Comparison of ENCODE assay signal across 16 cellular contexts in the genomic region with DNA sequence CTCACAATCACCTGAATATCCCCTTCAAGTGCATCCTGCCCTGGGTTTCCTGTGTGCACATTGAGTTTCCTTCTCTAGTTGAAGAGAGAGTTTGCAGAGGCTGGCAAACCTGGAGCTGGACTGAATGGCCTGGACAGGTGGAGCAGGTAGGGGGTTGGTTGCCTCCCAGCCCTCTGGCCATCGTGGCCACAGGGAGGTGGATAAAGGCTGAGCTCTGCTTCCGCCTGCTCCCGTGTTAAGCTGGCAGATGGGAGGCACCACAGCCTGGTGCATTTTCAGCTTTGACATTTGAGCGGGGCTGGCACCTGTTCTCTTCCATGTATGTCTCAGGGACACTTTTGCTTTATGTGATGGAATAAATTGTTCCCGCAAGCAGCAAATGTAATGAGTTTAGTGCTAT. TPM values are rescaled to one million over a fixed set of nuclear protein-coding genes. Genes with fewer than 3 reads are reported as not detected.
DNase-seq lines count a peak whose midpoint lies in the region; ATAC-seq, FAIRE-seq and TF ChIP-seq lines count a peak whose summit lies in the region.
"Had no signal": no experiment of that assay in that cellular context is flagged by ENCODE, and none has a peak within 500 bp of the region (broad histone marks: within the 10 kb centered on the region; RNA-seq: fewer than 3 reads in every experiment).

No MANE protein-coding gene starts in this region.

- H3K27ac Mint-ChIP-seq in astrocyte (ENCODE audit: unreplicated experiment) = no peak overlapping the region
- H3K27ac Mint-ChIP-seq: memory B cell had no signal

- H3K36me3 Mint-ChIP-seq in astrocyte (ENCODE audit: low read depth, unreplicated experiment) = peaks cover 43% of the 10 kb centered on the region
- H3K36me3 Mint-ChIP-seq: memory B cell had no signal

- H3K79me2 ChIP-seq in astrocyte (ENCODE audit: insufficient read depth, low read length) = peaks cover 100% of the 10 kb centered on the region

- H3K9ac ChIP-seq in astrocyte (ENCODE audit: low read length) = no peak overlapping the region

- peak overlapping the region; percentile 58 for H3K27ac ChIP-seq in astrocyte (ENCODE audit: low read depth, low read length)
- peak overlapping the region; percentile 85 to 95 for H3K27ac ChIP-seq in testis

- peaks cover 51% of the 10 kb centered on the region for H3K36me3 ChIP-seq in astrocyte (ENCODE audit: insufficient read depth, low read length)
- H3K36me3 ChIP-seq in testis (ENCODE audit: low read depth, missing control alignments) = no peaks in the 10 kb centered on the region
- H3K36me3 ChIP-seq: thyroid gland had no signal

- no peak for ATAC-seq in stimulated activated naive CD8-positive, alpha-beta T cell treated with anti-CD3 and anti-CD28 coated beads, Interleukin-15, Interleukin-2, amounts not matched to agents 100 U/mL and 50 U/mL, for 24 hours

- no peak overlapping the region for H2AFZ ChIP-seq in astrocyte (ENCODE audit: low read depth, low read length)

- FAIRE-seq in astrocyte (lab: Jason Lieb, UNC) = no peak
- FAIRE-seq: endothelial cell of umbilical vein had no signal

- TF ChIP-seq POLR2A in testis (IDR thresholded peaks at IDR 0.05) = no peak

- no peaks in the 10 kb centered on the region for H3K9me3 Mint-ChIP-seq in astrocyte (ENCODE audit: unreplicated experiment)
- H3K9me3 Mint-ChIP-seq: activated T-cell treated with anti-CD3 and anti-CD28 coated beads, Interleukin-2, amount 50 U/mL, for 4 hours; memory B cell; T-helper 2 cell treated with Interferon-gamma antibody and Interleukin-4, amounts not matched to agents 5 μg/mL and 100 μg/mL, for 36 hours had no signal

- H3K27me3 Mint-ChIP-seq in astrocyte (ENCODE audit: low read depth, unreplicated experiment) = no peaks in the 10 kb centered on the region

- intact Hi-C loops in testis (cut with DNase I; ENCODE audit: low total_unique reads) = no loop called here

- H3K4me2 ChIP-seq in astrocyte (ENCODE audit: low read length) = no peak overlapping the region

- TF ChIP-seq CTCF in astrocyte (IDR thresholded peaks at IDR 0.05; ENCODE audit: insufficient read depth, low read depth, low read length) (no peak), testis (IDR thresholded peaks at IDR 0.05) (no peak)

- H3K9me3 ChIP-seq in astrocyte (ENCODE audit: insufficient read depth, low read depth, low read length) (no peaks in the 10 kb centered on the region), testis (no peaks in the 10 kb centered on the region)
- H3K9me3 ChIP-seq: thyroid gland had no signal

- H3K4me1 Mint-ChIP-seq in astrocyte (ENCODE audit: low read depth, unreplicated experiment) = peaks cover 84% of the 10 kb centered on the region

- H3K4me1 ChIP-seq in astrocyte (ENCODE audit: insufficient read depth, low read length) (peaks cover 82% of the 10 kb centered on the region), testis (peaks cover 74% of the 10 kb centered on the region)

- H3K27me3 ChIP-seq in astrocyte (ENCODE audit: insufficient read depth, low read length) (no peaks in the 10 kb centered on the region), testis (no peaks in the 10 kb centered on the region)
- H3K27me3 ChIP-seq: thyroid gland had no signal

- peaks cover 97% of the 10 kb centered on the region for H4K20me1 ChIP-seq in astrocyte (ENCODE audit: insufficient read depth, low read length)

- no peak overlapping the region for H3K4me3 Mint-ChIP-seq in astrocyte (ENCODE audit: unreplicated experiment)
- H3K4me3 Mint-ChIP-seq: activated T-cell treated with anti-CD3 and anti-CD28 coated beads, Interleukin-2, amount 50 U/mL, for 4 hours; memory B cell; T-helper 2 cell treated with Interferon-gamma antibody and Interleukin-4, amounts not matched to agents 5 μg/mL and 100 μg/mL, for 36 hours had no signal

- peak; percentile 56 for DNase-seq in NCI-H82 (lab: John Stamatoyannopoulos, UW)
- DNase-seq in NCI-H82 treated with DMSO at 0.1 percent for 48 hours (lab: John Stamatoyannopoulos, UW; ENCODE audit: unreplicated experiment) = no peak
- peak; percentile 79 for DNase-seq in NCI-H2107 treated with DMSO at 0.1 percent for 48 hours (lab: John Stamatoyannopoulos, UW; ENCODE audit: unreplicated experiment)
- no peak for DNase-seq in astrocyte (ENCODE audit: low read depth)
- no peak for DNase-seq in testis
- no peak for DNase-seq in GM19238 (ENCODE audit: insufficient read length, low spot score)
- DNase-seq in stimulated activated naive CD8-positive, alpha-beta T cell treated with anti-CD3 and anti-CD28 coated beads, Interleukin-15, Interleukin-2, amounts not matched to agents 100 U/mL and 50 U/mL, for 24 hours = no peak
- no peak for DNase-seq in NCI-H1048 (lab: John Stamatoyannopoulos, UW)
- DNase-seq: activated CD4-positive, alpha-beta T cell treated with anti-CD3 and anti-CD28 coated beads for 48 hours; activated T-cell treated with anti-CD3 and anti-CD28 coated beads, Interleukin-2, amount 50 U/mL, for 4 hours; NCI-H774; SHP77; thyroid gland had no signal

- WGBS in testis, 2 donors = 70 to 88% methylated on average over 1 to 5 of the region's 5 CpGs

- no peak overlapping the region for H3K4me3 ChIP-seq in astrocyte (ENCODE audit: insufficient read depth, low read depth, low read length)
- H3K4me3 ChIP-seq in testis = no peak overlapping the region
- H3K4me3 ChIP-seq: thyroid gland had no signal

RNA-seq across cellular contexts. Expression of a gene that starts 11.1 kb away (rescaled TPM):
- 357 and 471 TPM in 2 replicates for total RNA-seq in astrocyte
- total RNA-seq in testis = 100 to 1,000 TPM; 401 to 461 TPM
- 224 TPM for polyA plus RNA-seq in testis (ENCODE audit: insufficient read depth, low read depth, low replicate concordance)

Comparison
In these comparisons a context has a peak if more than half of its experiments do, and no peak if none do; other contexts are left out.
1. DNase-seq: peak in NCI-H82 (single experiment) and NCI-H2107 treated with DMSO at 0.1 percent for 48 hours (single experiment); none in NCI-H82 treated with DMSO at 0.1 percent for 48 hours (single experiment), astrocyte (single experiment), testis (single experiment), GM19238 (single experiment), stimulated activated naive CD8-positive, alpha-beta T cell treated with anti-CD3 and anti-CD28 coated beads, Interleukin-15, Interleukin-2, amounts not matched to agents 100 U/mL and 50 U/mL, for 24 hours (single experiment) and NCI-H1048 (single experiment).